ENCODE assay signal across 15 cellular contexts in the genomic region with DNA sequence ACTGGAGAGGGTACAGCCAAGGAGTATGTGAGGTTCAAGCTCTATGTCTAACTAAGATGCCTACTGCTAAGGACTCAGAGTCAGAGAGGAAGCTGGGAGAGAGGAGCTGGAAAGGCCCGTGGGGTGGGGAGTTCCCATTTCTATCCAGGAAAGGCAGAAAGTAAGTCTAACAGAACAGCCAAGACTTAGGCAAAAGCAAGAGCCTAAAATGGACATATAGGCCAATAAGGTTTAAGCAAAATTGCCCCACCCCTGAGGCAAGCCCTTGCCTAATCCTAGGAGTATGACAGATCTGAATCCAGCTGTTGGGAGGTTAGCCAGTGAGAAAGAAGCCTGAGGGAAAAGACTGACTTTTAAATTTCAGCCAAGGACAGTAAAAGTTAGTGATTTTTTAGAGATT. TPM values are rescaled to one million over a fixed set of nuclear protein-coding genes. Genes with fewer than 3 reads are reported as not detected.
DNase-seq lines count a peak whose midpoint lies in the region; ATAC-seq and TF ChIP-seq lines count a peak whose summit lies in the region.
"Had no signal": no experiment of that assay in that cellular context is flagged by ENCODE, and none has a peak within 500 bp of the region (broad histone marks: within the 10 kb centered on the region; RNA-seq: fewer than 3 reads in every experiment).

No MANE protein-coding gene starts in this region.

- no peak overlapping the region for H3K4me3 ChIP-seq in BLaER1
- H3K4me3 ChIP-seq in IMR-90 (ENCODE audit: insufficient read depth, low read depth, low read length): no peak overlapping the region
- H3K4me3 ChIP-seq: mucosa of descending colon, tibial artery had no signal

- CTCF ChIA-PET in IMR-90 (lab: Yijun Ruan, JAX): interaction anchor here (1.1 to 2.7 kb wide), 6 partner anchors 12 to 103 kb away, joined by 3 to 23 read pairs (median 4); partner anchors contain the start of gene USF1

- H4K8ac ChIP-seq in IMR-90 (ENCODE audit: low read depth in 2 of 2, low read length in 2 of 2): no peak overlapping the region

- H3K27ac ChIP-seq in BLaER1 (no peak overlapping the region), IMR-90 (ENCODE audit: insufficient read depth, low read length) (no peak overlapping the region), epithelial cell of prostate (peak overlapping the region; percentile 16)

- no peak overlapping the region for H2BK15ac ChIP-seq in IMR-90 (ENCODE audit: low read depth, low read length)

- H4K5ac ChIP-seq in IMR-90 (ENCODE audit: low read depth, low read length): no peak overlapping the region

- dilution Hi-C loops in IMR-90 (cut with HindIII; ENCODE audit: low sequenced_read_pairs, unreplicated experiment): no loop called here

- H2BK20ac ChIP-seq in IMR-90 (ENCODE audit: low read depth, low read length): no peak overlapping the region

- H3K9me3 ChIP-seq in BLaER1 (no peaks in the 10 kb centered on the region), IMR-90 (ENCODE audit: control insufficient read depth, insufficient read depth, low read length) (no peaks in the 10 kb centered on the region)
- H3K9me3 ChIP-seq: mucosa of descending colon, tibial artery had no signal

- no peak overlapping the region for H3K14ac ChIP-seq in IMR-90 (replicated peaks; ENCODE audit: low read depth, low read length)

- H3K27me3 ChIP-seq in BLaER1 (no peaks in the 10 kb centered on the region), IMR-90 (ENCODE audit: control insufficient read depth, insufficient read depth, low read length) (no peaks in the 10 kb centered on the region)
- H3K27me3 ChIP-seq: tibial artery had no signal

- H3K9ac ChIP-seq in BLaER1 (no peak overlapping the region; the same call in 1 of the 2 replicates), IMR-90 (ENCODE audit: low read depth, low read length) (no peak overlapping the region)

- no CpG with 5 or more reads among the region's 1 CpG for WGBS in IMR-90 (ENCODE audit: extremely low coverage in 2 of 2, insufficient read length in 1 of 2), 2 experiments

- TF ChIP-seq RAD21 in IMR-90 (IDR thresholded peaks at IDR 0.05; ENCODE audit: low read length): no peak

- H2BK5ac ChIP-seq in IMR-90 (ENCODE audit: low read depth, low read length, poor library complexity, severe bottlenecking): no peak overlapping the region

- H3K23ac ChIP-seq in IMR-90 (ENCODE audit: low read depth, low read length): no peak overlapping the region

- BruUV-seq in IMR-90 (replicated peaks; lab: Mats Ljungman, UMichigan): no TSS peak

- in situ Hi-C loops in IMR-90 (cut with MboI; ENCODE audit: low sequenced_read_pairs): loop anchor here (5.0 kb wide), 1 partner anchor 99 kb away; no protein-coding TSS in a partner anchor

- H2BK120ac ChIP-seq in IMR-90 (ENCODE audit: low read depth, low read length): no peak overlapping the region

- peaks cover 9% of the 10 kb centered on the region for H3K9me1 ChIP-seq in IMR-90 (ENCODE audit: insufficient read depth, low read length)

- H3K4me2 ChIP-seq in BLaER1 (peak overlapping the region; percentile 99; the same call in 1 of the 2 replicates), IMR-90 (ENCODE audit: low read depth, low read length) (no peak overlapping the region)

- H4K20me1 ChIP-seq in BLaER1 (peaks cover 31% of the 10 kb centered on the region), IMR-90 (ENCODE audit: insufficient read depth, low read length) (peaks cover 10% of the 10 kb centered on the region)

- ATAC-seq in IMR-90 (ENCODE audit: low read depth) (no peak), GM19397 (IDR thresholded peaks at IDR 0.05; ENCODE audit: unreplicated experiment) (no peak)
- ATAC-seq: mucosa of descending colon had no signal

- intact Hi-C loops in IMR-90 (cut with micrococcal nuclease): loop anchor here (2.0 to 5.0 kb wide), 2 partner anchors 24 to 369 kb away; no protein-coding TSS in a partner anchor

- peaks cover 29% of the 10 kb centered on the region for H3K36me3 ChIP-seq in BLaER1
- H3K36me3 ChIP-seq in IMR-90 (ENCODE audit: control insufficient read depth, insufficient read depth, low read length): peaks cover 4% of the 10 kb centered on the region

- no peak for TF ChIP-seq CTCF in IMR-90 (conservative IDR thresholded peaks at IDR 0.05; ENCODE audit: low read depth, low read length)

- POLR2A ChIA-PET in IMR-90 (lab: Charles Lee; ENCODE audit: unreplicated experiment): no interaction called here

- no peak for TF ChIP-seq POLR2A in IMR-90 (IDR thresholded peaks at IDR 0.05; ENCODE audit: low read depth, low read length)

- no peak overlapping the region for H2AK9ac ChIP-seq in IMR-90 (replicated peaks; ENCODE audit: low read depth, low read length, poor library complexity)

- H3K4me1 ChIP-seq in BLaER1 (peaks cover 28% of the 10 kb centered on the region), IMR-90 (ENCODE audit: control insufficient read depth, insufficient read depth, low read length) (peaks cover 12% of the 10 kb centered on the region)

- H3K18ac ChIP-seq in IMR-90 (ENCODE audit: low read depth, low read length): no peak overlapping the region

- H3K79me1 ChIP-seq in IMR-90 (ENCODE audit: low read depth in 1 of 2, low read length in 2 of 2): peaks cover 0 to 4% of the 10 kb centered on the region in 2 experiments; a peak in 1 of 4 replicates

- DNase-seq in IMR-90 (peak; percentile 54), epithelial cell of prostate (ENCODE audit: low read depth, low spot score) (no peak), myocyte (ENCODE audit: low read depth) (peak; percentile 49), C1 segment of cervical spinal cord (lab: John Stamatoyannopoulos, UW) (no peak)
- no peak for DNase-seq in activated T-cell treated with anti-CD3 and anti-CD28 coated beads, Interleukin-2, amount 50 U/mL, for 48 hours
- DNase-seq in activated CD4-positive, CD25-positive, alpha-beta regulatory T cell (lab: John Stamatoyannopoulos, UW): no peak
- DNase-seq: activated effector memory CD4-positive, alpha-beta T cell treated with anti-CD3 and anti-CD28 coated beads, Interleukin-2, amount 50 U/mL, for 16 hours; DMS79 treated with DMSO at 0.1 percent for 48 hours; mucosa of descending colon; NCI-H446 treated with DMSO at 0.1 percent for 48 hours had no signal

- H3K56ac ChIP-seq in IMR-90 (ENCODE audit: extremely low read depth, insufficient read depth, low read length): no peak overlapping the region

- no peak overlapping the region for H2AK5ac ChIP-seq in IMR-90 (ENCODE audit: low read depth, low read length)

- no peak overlapping the region for H3K4ac ChIP-seq in IMR-90 (ENCODE audit: low read depth, low read length)

- no peak overlapping the region for H4K91ac ChIP-seq in IMR-90 (ENCODE audit: insufficient read depth, low read depth, low read length)

- no peak overlapping the region for H2AFZ ChIP-seq in IMR-90 (replicated peaks; ENCODE audit: low read length, poor library complexity)

TF ChIP-seq in IMR-90, 13 proteins besides CTCF, POLR2A, EP300 and RAD21:
- TF ChIP-seq CHD1 (IDR thresholded peaks at IDR 0.05; ENCODE audit: low read depth, low read length) (no peak), CEBPB (IDR thresholded peaks at IDR 0.05; ENCODE audit: low read depth, low read length) (peak; percentile 63)

RNA-seq across cellular contexts. Expression of gene KLHDC9, which starts 1.6 kb away (rescaled TPM):
- 0.18 TPM in 1 of 2 replicates, not detected in the other for total RNA-seq in IMR-90 (2012; rRNA removed)
- 0.70 and 1.1 TPM in 2 replicates for polyA plus RNA-seq in IMR-90 (2012; rRNA removed)
- 0.51 and 1.1 TPM in 2 replicates for polyA plus RNA-seq in IMR-90 (2012; cell fraction: cytosol; rRNA removed)
- 3.0 and 3.3 TPM in 2 replicates for polyA plus RNA-seq in IMR-90 (2012; cell fraction: nucleus; rRNA removed; ENCODE audit: low replicate concordance)
- total RNA-seq in myocyte: 1.1 and 6.8 TPM in 2 replicates
- polyA plus RNA-seq in myocyte (2012): 3.1 TPM
- total RNA-seq: T-helper 2 cell treated with Interferon-gamma antibody and Interleukin-4, amounts not matched to agents 100 ng/mL and 5 ng/mL, for 36 hours had no signal

RNA-seq across cellular contexts. Expression of gene NECTIN4, which starts 7.2 kb away (rescaled TPM):
- under 0.01 and 0.18 TPM in 2 replicates for total RNA-seq in IMR-90 (2012; rRNA removed)
- 0.13 and 0.24 TPM in 2 replicates for polyA plus RNA-seq in IMR-90 (2012; rRNA removed)
- polyA plus RNA-seq in IMR-90 (2012; cell fraction: cytosol; rRNA removed): 0.02 and 0.20 TPM in 2 replicates
- 0.18 and 0.58 TPM in 2 replicates for polyA plus RNA-seq in IMR-90 (2012; cell fraction: nucleus; rRNA removed; ENCODE audit: low replicate concordance)
- 0.16 TPM in 1 of 2 replicates, not detected in the other for total RNA-seq in myocyte
- 3.6 TPM for polyA plus RNA-seq in myocyte (2012)

RNA-seq across cellular contexts. Expression of gene PFDN2, which starts 21.3 kb away (rescaled TPM):
- total RNA-seq in IMR-90 (2012; rRNA removed) (62.4 and 166 TPM in 2 replicates), myocyte (53.7 and 64.6 TPM in 2 replicates)
- polyA plus RNA-seq in IMR-90 (2012; rRNA removed): 179 and 180 TPM in 2 replicates
- polyA plus RNA-seq in IMR-90 (2012; cell fraction: cytosol; rRNA removed): 137 and 165 TPM in 2 replicates
- 21.8 and 68.8 TPM in 2 replicates for polyA plus RNA-seq in IMR-90 (2012; cell fraction: nucleus; rRNA removed; ENCODE audit: low replicate concordance)
- 152 TPM for polyA plus RNA-seq in myocyte (2012)

RNA-seq across cellular contexts. Expression of gene NIT1, which starts 21.4 kb away (rescaled TPM):
- total RNA-seq in IMR-90 (2012; rRNA removed) (22.8 TPM in 2 replicates), myocyte (23.6 TPM in 2 replicates)
- 33.2 and 33.6 TPM in 2 replicates for polyA plus RNA-seq in IMR-90 (2012; rRNA removed)
- polyA plus RNA-seq in IMR-90 (2012; cell fraction: cytosol; rRNA removed): 27.0 and 47.7 TPM in 2 replicates
- 90.3 and 135 TPM in 2 replicates for polyA plus RNA-seq in IMR-90 (2012; cell fraction: nucleus; rRNA removed; ENCODE audit: low replicate concordance)
- 55.0 TPM for polyA plus RNA-seq in myocyte (2012)

RNA-seq across cellular contexts. Expression of gene ARHGAP30, which starts 26.8 kb away (rescaled TPM):
- total RNA-seq in IMR-90 (2012; rRNA removed): not detected in 2 replicates
- 0.02 and 0.03 TPM in 2 replicates for polyA plus RNA-seq in IMR-90 (2012; rRNA removed)
- polyA plus RNA-seq in IMR-90 (2012; cell fraction: cytosol; rRNA removed): not detected in 2 replicates
- polyA plus RNA-seq in IMR-90 (2012; cell fraction: nucleus; rRNA removed; ENCODE audit: low replicate concordance): 0.05 TPM in 1 of 2 replicates, not detected in the other
- total RNA-seq in myocyte: not detected in 2 replicates
- polyA plus RNA-seq in myocyte (2012): 0.47 TPM
- total RNA-seq: endothelial cell of umbilical vein had no signal
- polyA plus RNA-seq: endothelial cell of umbilical vein had no signal

Comparison
In these comparisons a context has a peak if more than half of its experiments do, and no peak if none do; other contexts are left out.
1. DNase-seq: peak in IMR-90 (single experiment) and myocyte (single experiment); none in epithelial cell of prostate (single experiment), C1 segment of cervical spinal cord (0 of 14), activated T-cell treated with anti-CD3 and anti-CD28 coated beads, Interleukin-2, amount 50 U/mL, for 48 hours (0 of 2) and activated CD4-positive, CD25-positive, alpha-beta regulatory T cell (0 of 4).